Comparison of ENCODE assay signal across 12 cellular contexts in genomic region chr5:148790545-148791333, GRCh38. TPM values are rescaled to one million over a fixed set of nuclear protein-coding genes. Genes with fewer than 3 reads are reported as not detected.
DNase-seq lines count a peak whose midpoint lies in the region; ATAC-seq lines count a peak whose summit lies in the region.
"Had no signal": no experiment of that assay in that cellular context is flagged by ENCODE, and none has a peak within 500 bp of the region (broad histone marks: within the 10 kb centered on the region; RNA-seq: fewer than 3 reads in every experiment).

No MANE protein-coding gene starts in this region.

- ATAC-seq in GM18907 (IDR thresholded peaks at IDR 0.05; ENCODE audit: unreplicated experiment), result peak; percentile 34
- ATAC-seq in HG03442 (IDR thresholded peaks at IDR 0.05; ENCODE audit: unreplicated experiment), result peak; percentile 27
- ATAC-seq in esophagus mucosa, result peak; percentile 75
- no peak for ATAC-seq in left cardiac atrium
- ATAC-seq: lower lobe of right lung had no signal

- intact Hi-C loops in left cardiac atrium (cut with DNase I), result no loop called here

- peak; percentile 30 for DNase-seq in H4 (ENCODE audit: low spot score)
- DNase-seq in stimulated activated CD4-positive, alpha-beta T cell treated with anti-CD3 and anti-CD28 coated beads, Interleukin-2, amount 100 ng/mL, for 24 hours, result no peak
- DNase-seq in 8988T, result no peak
- no peak for DNase-seq in activated CD4-positive, alpha-beta T cell treated with anti-CD3 and anti-CD28 coated beads, Interleukin-2, amount 50 U/mL, for 1 hour
- DNase-seq in left cardiac atrium, result no peak
- DNase-seq: H7, lower lobe of right lung, NCI-H1092, retina had no signal

RNA-seq across cellular contexts. Expression of gene ADRB2, which starts 35.7 kb away (rescaled TPM):
- total RNA-seq in H4 (2014; rRNA removed; shearing (Covaris generic)), result 0.37 and 1.2 TPM in 2 replicates
- total RNA-seq in esophagus mucosa (2.8 TPM), left cardiac atrium (1 to 10 TPM; 3.3 to 5.8 TPM)

Comparison
In these comparisons a context has a peak if more than half of its experiments do, and no peak if none do; other contexts are left out.
1. ATAC-seq: peak in GM18907 (single experiment), HG03442 (single experiment) and esophagus mucosa (single experiment); none in left cardiac atrium (0 of 2).